13 cellular contexts compared by ENCODE assay signal in the genomic region with DNA sequence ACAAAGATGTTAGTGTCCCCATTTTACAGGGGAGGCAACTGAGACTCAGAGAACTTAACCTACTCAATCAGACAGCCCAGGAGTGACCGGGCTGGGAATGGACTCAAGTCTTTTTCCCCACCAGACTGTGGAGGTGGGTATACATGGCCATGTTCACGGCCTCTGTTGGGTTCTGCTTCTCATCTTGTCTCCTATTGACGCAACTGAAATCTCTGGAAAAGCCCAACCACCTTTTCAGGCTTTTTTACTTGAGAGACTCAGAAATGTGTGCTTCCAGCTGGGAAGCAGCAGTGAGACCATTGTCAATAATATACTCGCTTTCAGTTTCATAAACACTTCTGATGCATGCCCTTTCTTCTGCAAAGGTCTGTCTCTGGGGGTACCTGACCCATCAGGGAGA.
DNase-seq lines count a peak whose midpoint lies in the region; ATAC-seq and TF ChIP-seq lines count a peak whose summit lies in the region.
"Had no signal": no experiment of that assay in that cellular context is flagged by ENCODE, and none has a peak within 500 bp of the region (broad histone marks: within the 10 kb centered on the region; RNA-seq: fewer than 3 reads in every experiment).

No MANE protein-coding gene starts in this region.

- H3K36me3 Mint-ChIP-seq in osteocyte (ENCODE audit: unreplicated experiment) = peaks cover 3% of the 10 kb centered on the region

- no peak for ATAC-seq in GM21423 (IDR thresholded peaks at IDR 0.05; ENCODE audit: unreplicated experiment)
- no peak for ATAC-seq in HG02763 (IDR thresholded peaks at IDR 0.05; ENCODE audit: unreplicated experiment)
- ATAC-seq in GM21528 (IDR thresholded peaks at IDR 0.05; ENCODE audit: low FRiP score, unreplicated experiment) = no peak
- ATAC-seq: foreskin keratinocyte had no signal

- H3K4me3 Mint-ChIP-seq in osteocyte (ENCODE audit: unreplicated experiment) = no peak overlapping the region

- TF ChIP-seq CTCF in AG09319 (IDR thresholded peaks at IDR 0.05; ENCODE audit: low read depth, low read length) (no peak), osteocyte (IDR thresholded peaks at IDR 0.05) (no peak)

- H3K27me3 Mint-ChIP-seq in osteocyte (ENCODE audit: unreplicated experiment) = peaks cover 2% of the 10 kb centered on the region

- H3K4me1 Mint-ChIP-seq in osteocyte (ENCODE audit: unreplicated experiment) = peaks cover 31% of the 10 kb centered on the region

- H3K27ac Mint-ChIP-seq in osteocyte (ENCODE audit: unreplicated experiment) = peak overlapping the region; percentile 77

- no peaks in the 10 kb centered on the region for H3K9me3 Mint-ChIP-seq in osteocyte (ENCODE audit: unreplicated experiment)

- peak; percentile 10 for DNase-seq in AG09319 (ENCODE audit: extremely low read depth, low read depth)
- DNase-seq in NCI-H345 (lab: John Stamatoyannopoulos, UW) = peak; percentile 68
- DNase-seq in fibroblast of peridontal ligament (ENCODE audit: extremely low read depth) = peak; percentile 80
- DNase-seq in osteocyte (ENCODE audit: extremely low spot score, unreplicated experiment) = peak; percentile 49
- DNase-seq in dedifferentiated amniotic fluid mesenchymal stem cell (ENCODE audit: extremely low spot score) = no peak
- DNase-seq: foreskin keratinocyte, GOT3, nucleus accumbens, SHP77 treated with DMSO at 0.1 percent for 48 hours, trophoblast cell had no signal
